ENCODE assay signal across 21 cellular contexts in genomic region chr1:161242313-161242712, GRCh38. TPM values are rescaled to one million over a fixed set of nuclear protein-coding genes. Genes with fewer than 3 reads are reported as not detected.
"Had no signal": no experiment of that assay in that cellular context is flagged by ENCODE, and none has a peak within 500 bp of the region (broad histone marks: within the 10 kb centered on the region; RNA-seq: fewer than 3 reads in every experiment).

No MANE protein-coding gene starts in this region.

- ATAC-seq: activated naive CD8-positive, alpha-beta T cell treated with anti-CD3 and anti-CD28 coated beads, Interleukin-2, amount 50 U/mL, for 24 hours; stimulated activated naive CD8-positive, alpha-beta T cell treated with anti-CD3 and anti-CD28 coated beads, Interleukin-15, amount 100 ng/mL, for 72 hours had no signal

- H3K27ac ChIP-seq: ascending aorta, colonic mucosa, heart right ventricle, parathyroid adenoma, testis had no signal

- H3K36me3 ChIP-seq: ascending aorta, colonic mucosa, heart right ventricle had no signal

- H3K4me3 ChIP-seq: ascending aorta, colonic mucosa, heart right ventricle, testis had no signal

- H3K27me3 ChIP-seq: ascending aorta, colonic mucosa, heart right ventricle, testis had no signal

- DNase-seq: activated CD4-positive, alpha-beta memory T cell treated with anti-CD3 and anti-CD28 coated beads, Interleukin-2, amount 10 ng/mL, durations not matched to agents 7 days and 5 days; activated CD4-positive, CD25-positive, alpha-beta regulatory T cell treated with anti-CD3 and anti-CD28 coated beads, Interleukin-2, amount 50 U/mL, for 72 hours; activated naive CD4-positive, alpha-beta T cell treated with Interleukin-2 at 50 U/mL for 16 hours; activated naive CD8-positive, alpha-beta T cell treated with anti-CD3 and anti-CD28 coated beads, Interleukin-2, amount 50 U/mL, for 24 hours; colonic mucosa; heart right ventricle; mesendoderm; stimulated activated CD4-positive, alpha-beta T cell treated with anti-CD3 and anti-CD28 coated beads, Interleukin-15, amount 100 ng/mL, for 24 hours; stimulated activated CD4-positive, alpha-beta T cell treated with anti-CD3 and anti-CD28 coated beads, Interleukin-4, amount 100 ng/mL, for 24 hours; stimulated activated naive CD8-positive, alpha-beta T cell treated with anti-CD3 and anti-CD28 coated beads, Interleukin-15, amount 100 ng/mL, for 72 hours; testis had no signal

- H3K9me3 ChIP-seq: ascending aorta, colonic mucosa, heart right ventricle, testis had no signal

- H3K4me1 ChIP-seq: ascending aorta, colonic mucosa, heart right ventricle, parathyroid adenoma, testis had no signal

RNA-seq across cellular contexts. Expression of gene NR1I3, which starts 4.3 kb away (rescaled TPM):
- total RNA-seq: activated CD4-positive, alpha-beta memory T cell treated with anti-CD3 and anti-CD28 coated beads, Interleukin-2, amount 10 ng/mL, durations not matched to agents 7 days and 5 days; activated T-helper 1 cell treated with anti-CD3 and anti-CD28 coated beads, Interleukin-12 subunit alpha, Interleukin-12 subunit beta, Interleukin-2, Interleukin-4 antibody, amounts not matched to agents 30 ng/mL and 10 ng/mL and 1 ng/mL, durations not matched to agents 14 hours and 24 hours and 36 hours; colonic mucosa; endothelial cell of umbilical vein; fibroblast of lung; frontal cortex; heart right ventricle; renal cortical epithelial cell; skeletal muscle tissue; T-helper 2 cell treated with Interferon-gamma antibody and Interleukin-4, amounts not matched to agents 100 ng/mL and 5 ng/mL, for 36 hours; ureter had no signal

RNA-seq across cellular contexts. Expression of gene PCP4L1, which starts 16.2 kb away (rescaled TPM):
- total RNA-seq: activated T-helper 1 cell treated with anti-CD3 and anti-CD28 coated beads, Interleukin-12 subunit alpha, Interleukin-12 subunit beta, Interleukin-2, Interleukin-4 antibody, amounts not matched to agents 30 ng/mL and 10 ng/mL and 1 ng/mL, durations not matched to agents 14 hours and 24 hours and 36 hours; ascending aorta; endothelial cell of umbilical vein; fibroblast of lung; T-helper 2 cell treated with Interferon-gamma antibody and Interleukin-4, amounts not matched to agents 100 ng/mL and 5 ng/mL, for 36 hours had no signal

RNA-seq across cellular contexts. Expression of gene APOA2, which starts 18.9 kb away (rescaled TPM):
- total RNA-seq: activated CD4-positive, alpha-beta memory T cell treated with anti-CD3 and anti-CD28 coated beads, Interleukin-2, amount 10 ng/mL, durations not matched to agents 7 days and 5 days; activated T-helper 1 cell treated with anti-CD3 and anti-CD28 coated beads, Interleukin-12 subunit alpha, Interleukin-12 subunit beta, Interleukin-2, Interleukin-4 antibody, amounts not matched to agents 30 ng/mL and 10 ng/mL and 1 ng/mL, durations not matched to agents 14 hours and 24 hours and 36 hours; endothelial cell of umbilical vein; fibroblast of lung; frontal cortex; renal cortical epithelial cell; T-helper 2 cell treated with Interferon-gamma antibody and Interleukin-4, amounts not matched to agents 100 ng/mL and 5 ng/mL, for 36 hours; testis; ureter had no signal

RNA-seq across cellular contexts. Expression of gene FCER1G, which starts 27.2 kb away (rescaled TPM):
- total RNA-seq: fibroblast of lung, renal cortical epithelial cell had no signal
